Comparison of ENCODE assay signal across 17 cellular contexts in genomic region chr13:19950374-19950773, GRCh38.
"Had no signal": no experiment of that assay in that cellular context is flagged by ENCODE, and none has a peak within 500 bp of the region (broad histone marks: within the 10 kb centered on the region; RNA-seq: fewer than 3 reads in every experiment).

No MANE protein-coding gene starts in this region.

- H3K4me1 ChIP-seq: lower lobe of right lung, prostate gland, spleen, testis, tibial artery had no signal

- H3K27me3 ChIP-seq: spleen, testis, tibial artery had no signal

- ATAC-seq: left ventricle myocardium superior; lower lobe of right lung; natural killer cell; right cardiac atrium; stimulated activated memory B cell treated with anti-CD40 and anti-IgM and Interleukin-4, amounts not matched to agents 10 μg/mL and 1 μg/mL and 100 μg/mL, for 72 hours; stimulated activated naive CD8-positive, alpha-beta T cell treated with anti-CD3 and anti-CD28 coated beads, Interleukin-15, Interleukin-2, amounts not matched to agents 100 U/mL and 50 U/mL, for 24 hours had no signal

- H3K27ac ChIP-seq: lower lobe of right lung, prostate gland, skin epidermis, spleen, testis, tibial artery had no signal

- FAIRE-seq: frontal cortex, keratinocyte had no signal

- H3K9me3 ChIP-seq: lower lobe of right lung, prostate gland, spleen, testis, tibial artery had no signal

- H3K4me3 ChIP-seq: lower lobe of right lung, prostate gland, skin epidermis, spleen, testis, tibial artery had no signal

- DNase-seq: cortex of kidney; hypothalamus; left ventricle myocardium superior; lower lobe of right lung; natural killer cell; right cardiac atrium; spleen; stimulated activated CD4-positive, alpha-beta T cell treated with anti-CD3 and anti-CD28 coated beads, Interleukin-4, amount 100 ng/mL, for 4 hours; stimulated activated naive CD8-positive, alpha-beta T cell treated with anti-CD3 and anti-CD28 coated beads, Interleukin-15, Interleukin-2, amounts not matched to agents 100 U/mL and 50 U/mL, for 24 hours; substantia nigra; testis; tibial artery had no signal

- H3K36me3 ChIP-seq: lower lobe of right lung, prostate gland, spleen, tibial artery had no signal
